20 cellular contexts compared by ENCODE assay signal in the genomic region with DNA sequence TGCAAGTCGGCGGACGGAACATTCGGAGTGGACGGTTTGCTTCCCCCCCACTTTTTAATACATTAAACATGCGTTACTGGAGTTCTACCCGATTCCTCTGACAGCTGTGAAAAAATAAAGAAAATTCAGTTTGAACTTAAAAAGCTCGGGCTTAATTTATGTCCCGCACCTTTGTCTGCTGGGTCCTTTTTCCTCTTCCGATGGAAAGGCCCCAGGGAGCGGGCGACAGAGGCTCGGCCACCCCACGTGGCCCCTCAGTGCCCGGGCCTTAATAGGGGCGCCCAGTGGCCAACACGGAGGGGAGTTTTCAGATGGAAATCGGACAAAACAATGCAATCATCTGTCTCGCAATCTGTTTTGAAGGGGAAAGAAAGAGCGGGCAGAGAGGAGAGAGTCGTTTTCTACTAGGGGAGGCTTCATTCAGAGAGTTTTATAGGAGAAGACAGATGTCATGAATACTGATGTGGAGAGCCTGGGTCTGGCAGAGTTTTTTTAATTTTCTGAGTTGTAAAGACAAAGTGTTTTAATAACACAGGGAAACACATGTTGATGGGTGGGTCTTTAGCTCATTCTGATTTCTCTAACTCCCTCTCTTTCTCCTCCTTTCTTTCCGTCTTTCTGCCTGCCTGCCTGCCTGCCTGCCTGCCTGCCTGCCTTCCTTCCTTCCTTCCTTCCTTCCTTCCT. TPM values are rescaled to one million over a fixed set of nuclear protein-coding genes. Genes with fewer than 3 reads are reported as not detected.
DNase-seq lines count a peak whose midpoint lies in the region; ATAC-seq, FAIRE-seq and TF ChIP-seq lines count a peak whose summit lies in the region.
"Had no signal": no experiment of that assay in that cellular context is flagged by ENCODE, and none has a peak within 500 bp of the region (broad histone marks: within the 10 kb centered on the region; RNA-seq: fewer than 3 reads in every experiment).

No MANE protein-coding gene starts in this region.

- TF ChIP-seq CTCF in left ventricle myocardium inferior (IDR thresholded peaks at IDR 0.05; ENCODE audit: borderline replicate concordance), result no peak
- TF ChIP-seq CTCF in coronary artery (IDR thresholded peaks at IDR 0.05), result no peak
- no peak for TF ChIP-seq CTCF in nephron progenitor cell (IDR thresholded peaks at IDR 0.05)
- TF ChIP-seq CTCF in tibial artery (IDR thresholded peaks at IDR 0.05), result no peak
- TF ChIP-seq CTCF in CD4-positive, alpha-beta T cell (IDR thresholded peaks at IDR 0.05), result no peak

- peaks cover 45% of the 10 kb centered on the region for H3K4me1 Mint-ChIP-seq in nephron progenitor cell
- peaks cover 0 to 5% (median 0%) of the 10 kb centered on the region in 7 donors for H3K4me1 Mint-ChIP-seq in naive thymus-derived CD4-positive, alpha-beta T cell
- no peaks in the 10 kb centered on the region for H3K4me1 Mint-ChIP-seq in CD4-positive, alpha-beta T cell (ENCODE audit: low read depth)

- no peak overlapping the region for H3K4me3 Mint-ChIP-seq in nephron progenitor cell
- H3K4me3 Mint-ChIP-seq in naive thymus-derived CD4-positive, alpha-beta T cell, result no peak overlapping the region
- H3K4me3 Mint-ChIP-seq in CD4-positive, alpha-beta T cell, result no peak overlapping the region

- no peak for ATAC-seq in naive thymus-derived CD4-positive, alpha-beta T cell
- no peak for ATAC-seq in CD4-positive, alpha-beta T cell (ENCODE audit: poor library complexity)
- ATAC-seq: K562, PC-3 had no signal

- H3K27me3 ChIP-seq in left ventricle myocardium inferior (ENCODE audit: low read depth) (peaks cover 7% of the 10 kb centered on the region), tibial artery (peaks cover 0 to 22% of the 10 kb centered on the region in 2 donors)
- H3K27me3 ChIP-seq in naive thymus-derived CD4-positive, alpha-beta T cell (ENCODE audit: control insufficient read depth in 2 of 2, insufficient read depth in 2 of 2, low read length in 2 of 2), result no peaks in the 10 kb centered on the region
- no peaks in the 10 kb centered on the region for H3K27me3 ChIP-seq in CD4-positive, alpha-beta T cell (ENCODE audit: control insufficient read depth, insufficient read depth, low read length)

- no peaks in the 10 kb centered on the region for H3K36me3 Mint-ChIP-seq in nephron progenitor cell (ENCODE audit: low read depth)
- peaks cover 0 to 5% (median 0%) of the 10 kb centered on the region in 5 donors for H3K36me3 Mint-ChIP-seq in naive thymus-derived CD4-positive, alpha-beta T cell
- no peaks in the 10 kb centered on the region for H3K36me3 Mint-ChIP-seq in CD4-positive, alpha-beta T cell (ENCODE audit: low read depth)

- peaks cover 6% of the 10 kb centered on the region for H3K9me3 Mint-ChIP-seq in nephron progenitor cell
- peaks cover 0 to 9% (median 4%) of the 10 kb centered on the region in 11 donors for H3K9me3 Mint-ChIP-seq in naive thymus-derived CD4-positive, alpha-beta T cell
- H3K9me3 Mint-ChIP-seq in CD4-positive, alpha-beta T cell, result no peaks in the 10 kb centered on the region

- CTCF ChIA-PET in naive thymus-derived CD4-positive, alpha-beta T cell (lab: Charles Lee), result no interaction called here
- CTCF ChIA-PET in CD4-positive, alpha-beta T cell (lab: Charles Lee), result no interaction called here

- intact Hi-C loops in cardiac septum (cut with DNase I) (no loop called here), left ventricle myocardium inferior (cut with micrococcal nuclease) (no loop called here), tibial artery (cut with DNase I; ENCODE audit: low total_unique reads) (no loop called here)
- intact Hi-C loops in naive thymus-derived CD4-positive, alpha-beta T cell (cut with micrococcal nuclease), result no loop called here
- intact Hi-C loops in CD4-positive, alpha-beta T cell (cut with DNase I, micrococcal nuclease), result no loop called here

- H3K27me3 Mint-ChIP-seq in nephron progenitor cell (ENCODE audit: low read depth, poor library complexity), result peaks cover 20% of the 10 kb centered on the region
- peaks cover 0 to 5% (median 0%) of the 10 kb centered on the region in 5 donors for H3K27me3 Mint-ChIP-seq in naive thymus-derived CD4-positive, alpha-beta T cell
- peaks cover 6% of the 10 kb centered on the region for H3K27me3 Mint-ChIP-seq in CD4-positive, alpha-beta T cell

- H3K4me3 ChIP-seq in left ventricle myocardium inferior, result no peak overlapping the region
- H3K4me3 ChIP-seq in coronary artery, result no peak overlapping the region
- no peak overlapping the region for H3K4me3 ChIP-seq in tibial artery
- no peak overlapping the region for H3K4me3 ChIP-seq in naive thymus-derived CD4-positive, alpha-beta T cell (ENCODE audit: low read length)
- H3K4me3 ChIP-seq: K562 had no signal

- no peak for FAIRE-seq in urothelium cell line (lab: Jason Lieb, UNC)
- FAIRE-seq: A204.1, D721Med, K562 had no signal

- H3K27ac ChIP-seq in left ventricle myocardium inferior (replicated peaks) (no peak overlapping the region), coronary artery (no peak overlapping the region), tibial artery (no peak overlapping the region)
- no peak overlapping the region for H3K27ac ChIP-seq in naive thymus-derived CD4-positive, alpha-beta T cell (ENCODE audit: low read depth, low read length)
- H3K27ac ChIP-seq in CD4-positive, alpha-beta T cell (ENCODE audit: low read depth, low read length), result no peak overlapping the region

- H3K4me1 ChIP-seq in left ventricle myocardium inferior (peaks cover 8% of the 10 kb centered on the region), tibial artery (peaks cover 0 to 6% (median 0%) of the 10 kb centered on the region in 4 donors)
- H3K4me1 ChIP-seq in naive thymus-derived CD4-positive, alpha-beta T cell (ENCODE audit: control insufficient read depth in 2 of 2, insufficient read depth in 2 of 2, low read length in 2 of 2), result no peaks in the 10 kb centered on the region

- POLR2A ChIA-PET in naive thymus-derived CD4-positive, alpha-beta T cell (lab: Charles Lee), result no interaction called here
- POLR2A ChIA-PET in CD4-positive, alpha-beta T cell (lab: Charles Lee), result no interaction called here

- H3K27ac Mint-ChIP-seq in nephron progenitor cell, result peak overlapping the region; percentile 57
- no peak overlapping the region for H3K27ac Mint-ChIP-seq in naive thymus-derived CD4-positive, alpha-beta T cell
- H3K27ac Mint-ChIP-seq in CD4-positive, alpha-beta T cell, result no peak overlapping the region

- peak; percentile 14 for DNase-seq in cardiac septum (ENCODE audit: low spot score)
- DNase-seq in left ventricle myocardium inferior, result no peak
- peak; percentile 21 for DNase-seq in coronary artery (ENCODE audit: low spot score)
- DNase-seq in nephron progenitor cell, result no peak
- peak; percentile 2 to 12 for DNase-seq in tibial artery
- no peak for DNase-seq in urothelium cell line (ENCODE audit: low spot score)
- DNase-seq in naive thymus-derived CD4-positive, alpha-beta T cell, result no peak
- DNase-seq in CD4-positive, alpha-beta T cell, result no peak
- DNase-seq: C1 segment of cervical spinal cord, DMS79 treated with DMSO at 0.1 percent for 48 hours, NCI-H1092 treated with DMSO at 0.1 percent for 48 hours, NCI-H2081, NCI-H774, PC-3, RPMI8226, SHP77 treated with DMSO at 0.1 percent for 48 hours had no signal

- H3K9me3 ChIP-seq in left ventricle myocardium inferior (replicated peaks) (peaks cover 9% of the 10 kb centered on the region), tibial artery (peaks cover 0 to 7% (median 0%) of the 10 kb centered on the region in 3 donors)
- H3K9me3 ChIP-seq in naive thymus-derived CD4-positive, alpha-beta T cell (ENCODE audit: control insufficient read depth in 2 of 3, low read length in 3 of 3), result no peaks in the 10 kb centered on the region
- no peaks in the 10 kb centered on the region for H3K9me3 ChIP-seq in CD4-positive, alpha-beta T cell (ENCODE audit: control insufficient read depth, low read length)

- H3K36me3 ChIP-seq in left ventricle myocardium inferior (no peaks in the 10 kb centered on the region), tibial artery (no peaks in the 10 kb centered on the region)
- no peaks in the 10 kb centered on the region for H3K36me3 ChIP-seq in naive thymus-derived CD4-positive, alpha-beta T cell (ENCODE audit: control insufficient read depth in 2 of 3, insufficient read depth in 3 of 3, low read length in 3 of 3)

RNA-seq across cellular contexts. Expression of a gene that starts 50.3 kb away (rescaled TPM):
- 0.19 TPM for total RNA-seq in cardiac septum
- not detected for total RNA-seq in left ventricle myocardium inferior
- total RNA-seq in naive thymus-derived CD4-positive, alpha-beta T cell, result under 1 TPM; 0.13 to 0.73 (median 0.70) TPM
- polyA plus RNA-seq in naive thymus-derived CD4-positive, alpha-beta T cell, result not detected
- under 1 TPM; 0.08 to 0.30 TPM for total RNA-seq in CD4-positive, alpha-beta T cell
- total RNA-seq: H4 had no signal

Comparison
In these comparisons a context has a peak if more than half of its experiments do, and no peak if none do; other contexts are left out.
1. DNase-seq: peak in cardiac septum (single experiment), coronary artery (single experiment) and tibial artery (2 of 2); none in left ventricle myocardium inferior (single experiment), nephron progenitor cell (single experiment), urothelium cell line (single experiment), naive thymus-derived CD4-positive, alpha-beta T cell (0 of 9) and CD4-positive, alpha-beta T cell (0 of 10).